In genomic region chr10:43708256-43708655, GRCh38 we compare ENCODE assay signal across 12 cellular contexts.
"Had no signal": no experiment of that assay in that cellular context is flagged by ENCODE, and none has a peak within 500 bp of the region (broad histone marks: within the 10 kb centered on the region; RNA-seq: fewer than 3 reads in every experiment).

No MANE protein-coding gene starts in this region.

- H3K36me3 Mint-ChIP-seq: activated naive CD4-positive, alpha-beta T cell treated with anti-CD3 and anti-CD28 coated beads, Interleukin-2, amount 10 ng/mL, durations not matched to agents 7 days and 5 days; natural killer cell treated with Interleukin-12 subunit alpha and Interleukin-12 subunit beta and Interleukin-15 and Interleukin-18, amount 100 ng/mL, for 72 hours had no signal

- H3K27ac ChIP-seq: WERI-Rb-1 had no signal

- H3K9me3 Mint-ChIP-seq: activated naive CD4-positive, alpha-beta T cell treated with anti-CD3 and anti-CD28 coated beads, Interleukin-2, amount 10 ng/mL, durations not matched to agents 7 days and 5 days; activated T-helper 17 cell treated with anti-CD3 and anti-CD28 coated beads, Interleukin-2, amount 50 U/mL, for 72 hours; natural killer cell treated with Interleukin-12 subunit alpha and Interleukin-12 subunit beta and Interleukin-15 and Interleukin-18, amount 100 ng/mL, for 72 hours; stimulated activated naive CD8-positive, alpha-beta T cell treated with anti-CD3 and anti-CD28 coated beads, Interleukin-15, Interleukin-2, amounts not matched to agents 100 ng/mL and 50 ng/mL, for 24 hours had no signal

- H3K4me1 Mint-ChIP-seq: activated naive CD4-positive, alpha-beta T cell treated with anti-CD3 and anti-CD28 coated beads, Interleukin-2, amount 10 ng/mL, durations not matched to agents 7 days and 5 days; activated T-helper 17 cell treated with anti-CD3 and anti-CD28 coated beads, Interleukin-2, amount 50 U/mL, for 72 hours had no signal

- H3K4me3 ChIP-seq: dorsolateral prefrontal cortex, smooth muscle cell had no signal

- H3K27ac Mint-ChIP-seq: activated naive CD4-positive, alpha-beta T cell treated with anti-CD3 and anti-CD28 coated beads, Interleukin-2, amount 10 ng/mL, durations not matched to agents 7 days and 5 days; activated T-helper 17 cell treated with anti-CD3 and anti-CD28 coated beads, Interleukin-2, amount 50 U/mL, for 72 hours; natural killer cell treated with Interleukin-12 subunit alpha and Interleukin-12 subunit beta and Interleukin-15 and Interleukin-18, amount 100 ng/mL, for 72 hours; stimulated activated naive CD8-positive, alpha-beta T cell treated with anti-CD3 and anti-CD28 coated beads, Interleukin-15, Interleukin-2, amounts not matched to agents 100 ng/mL and 50 ng/mL, for 24 hours; T-helper 17 cell had no signal

- DNase-seq: activated CD4-positive, alpha-beta T cell treated with anti-CD3 and anti-CD28 coated beads, Interleukin-2, amount 50 U/mL, for 48 hours; activated naive CD4-positive, alpha-beta T cell treated with anti-CD3 and anti-CD28 coated beads, Interleukin-2, amount 10 ng/mL, durations not matched to agents 7 days and 5 days; dorsolateral prefrontal cortex; foreskin fibroblast; nucleus accumbens; posterior cingulate gyrus; T-helper 17 cell; WERI-Rb-1 had no signal

- H3K36me3 ChIP-seq: WERI-Rb-1 had no signal

- ATAC-seq: activated T-helper 17 cell treated with anti-CD3 and anti-CD28 coated beads, Interleukin-2, amount 50 U/mL, for 72 hours; T-helper 17 cell had no signal

- H3K27me3 Mint-ChIP-seq: activated T-helper 17 cell treated with anti-CD3 and anti-CD28 coated beads, Interleukin-2, amount 50 U/mL, for 72 hours; stimulated activated naive CD8-positive, alpha-beta T cell treated with anti-CD3 and anti-CD28 coated beads, Interleukin-15, Interleukin-2, amounts not matched to agents 100 ng/mL and 50 ng/mL, for 24 hours had no signal

- H3K4me3 Mint-ChIP-seq: activated naive CD4-positive, alpha-beta T cell treated with anti-CD3 and anti-CD28 coated beads, Interleukin-2, amount 10 ng/mL, durations not matched to agents 7 days and 5 days; activated T-helper 17 cell treated with anti-CD3 and anti-CD28 coated beads, Interleukin-2, amount 50 U/mL, for 72 hours; natural killer cell treated with Interleukin-12 subunit alpha and Interleukin-12 subunit beta and Interleukin-15 and Interleukin-18, amount 100 ng/mL, for 72 hours; stimulated activated naive CD8-positive, alpha-beta T cell treated with anti-CD3 and anti-CD28 coated beads, Interleukin-15, Interleukin-2, amounts not matched to agents 100 ng/mL and 50 ng/mL, for 24 hours; T-helper 17 cell had no signal
